ENCODE assay signal across 14 cellular contexts in genomic region chr12:97276198-97276580, GRCh38.
A peak's percentile ranks its signal among the peaks of the same experiment; 100 is the strongest.
DNase-seq lines count a peak whose midpoint lies in the region; ATAC-seq and TF ChIP-seq lines count a peak whose summit lies in the region.
"Had no signal": no experiment of that assay in that cellular context is flagged by ENCODE, and none has a peak within 500 bp of the region (broad histone marks: within the 10 kb centered on the region; RNA-seq: fewer than 3 reads in every experiment).

No MANE protein-coding gene starts in this region.

- POLR2A ChIA-PET in Caco-2 (lab: Charles Lee): no interaction called here

- H3K36me3 ChIP-seq in mammary epithelial cell (ENCODE audit: insufficient read depth, low read length): no peaks in the 10 kb centered on the region
- no peaks in the 10 kb centered on the region for H3K36me3 ChIP-seq in Caco-2 (ENCODE audit: control insufficient read depth, insufficient read depth, low read length)
- H3K36me3 ChIP-seq: uterus had no signal

- no peak overlapping the region for H3K4me2 ChIP-seq in mammary epithelial cell (ENCODE audit: insufficient read depth, low read depth, low read length)
- H3K4me2 ChIP-seq: PC-9 had no signal

- H3K27ac ChIP-seq in mammary epithelial cell (ENCODE audit: insufficient read depth, low read depth, low read length): no peak overlapping the region
- H3K27ac ChIP-seq: PC-9, uterus had no signal

- DNase-seq in Ammon's horn (ENCODE audit: low spot score) (peak; percentile 53), NCI-H146 (lab: John Stamatoyannopoulos, UW) (peak; percentile 87), mammary epithelial cell (no peak), mesothelial cell of epicardium (ENCODE audit: low spot score in 2 of 2, unreplicated experiment in 2 of 2) (no peak), HK-2 (ENCODE audit: unreplicated experiment) (no peak), activated gamma-delta T cell (lab: John Stamatoyannopoulos, UW) (no peak), Caco-2 (no peak)
- no peak for DNase-seq in natural killer cell treated with Interleukin-12 subunit alpha and Interleukin-12 subunit beta and Interleukin-15 and Interleukin-18, amount 100 ng/mL, for 72 hours (ENCODE audit: low spot score)
- DNase-seq: activated T-cell treated with anti-CD3 and anti-CD28 coated beads, Interleukin-2, amount 50 U/mL, for 24 hours; cortex of kidney; NCI-H1694 treated with DMSO at 0.1 percent for 48 hours; PC-9; T-cell; uterus had no signal

- dilution Hi-C loops in mammary epithelial cell (cut with HindIII; ENCODE audit: low sequenced_read_pairs): no loop called here

- intact Hi-C loops in mammary epithelial cell (cut with micrococcal nuclease) (no loop called here), Caco-2 (cut with micrococcal nuclease; ENCODE audit: unreplicated experiment) (no loop called here)

- H3K9me3 ChIP-seq in mammary epithelial cell (replicated peaks; ENCODE audit: insufficient read depth, low read length) (no peaks in the 10 kb centered on the region), Caco-2 (no peaks in the 10 kb centered on the region)
- H3K9me3 ChIP-seq: uterus had no signal

- H3K79me2 ChIP-seq in mammary epithelial cell (ENCODE audit: insufficient read depth, low read length): no peaks in the 10 kb centered on the region

- H3K27me3 Mint-ChIP-seq in mesothelial cell of epicardium (ENCODE audit: low read depth) (no peaks in the 10 kb centered on the region), Caco-2 (ENCODE audit: insufficient read depth, unreplicated experiment) (no peaks in the 10 kb centered on the region)
- peaks cover 15 to 27% of the 10 kb centered on the region in 2 donors for H3K27me3 Mint-ChIP-seq in natural killer cell treated with Interleukin-12 subunit alpha and Interleukin-12 subunit beta and Interleukin-15 and Interleukin-18, amount 100 ng/mL, for 72 hours

- no peak for ATAC-seq in natural killer cell treated with Interleukin-12 subunit alpha and Interleukin-12 subunit beta and Interleukin-15 and Interleukin-18, amount 100 ng/mL, for 72 hours
- ATAC-seq: T-cell had no signal

- H3K9ac ChIP-seq in mammary epithelial cell (ENCODE audit: insufficient read depth, low read length): no peak overlapping the region

- H3K27me3 ChIP-seq in mammary epithelial cell (ENCODE audit: insufficient read depth, low read length): no peaks in the 10 kb centered on the region
- H3K27me3 ChIP-seq in Caco-2 (replicated peaks; ENCODE audit: control insufficient read depth, insufficient read depth, low read length): no peaks in the 10 kb centered on the region
- H3K27me3 ChIP-seq: uterus had no signal

- CTCF ChIA-PET in mammary epithelial cell (lab: Charles Lee; ENCODE audit: low non-redundant PET): no interaction called here
- CTCF ChIA-PET in Caco-2 (lab: Charles Lee): no interaction called here

- peak overlapping the region; percentile 72 for H3K27ac Mint-ChIP-seq in mesothelial cell of epicardium
- no peak overlapping the region for H3K27ac Mint-ChIP-seq in natural killer cell treated with Interleukin-12 subunit alpha and Interleukin-12 subunit beta and Interleukin-15 and Interleukin-18, amount 100 ng/mL, for 72 hours
- no peak overlapping the region for H3K27ac Mint-ChIP-seq in Caco-2 (ENCODE audit: unreplicated experiment)
- H3K27ac Mint-ChIP-seq: activated T-cell treated with anti-CD3 and anti-CD28 coated beads, Interleukin-2, amount 50 U/mL, for 24 hours; T-cell had no signal

- H3K36me3 Mint-ChIP-seq in mesothelial cell of epicardium: peaks cover 2% of the 10 kb centered on the region
- no peaks in the 10 kb centered on the region for H3K36me3 Mint-ChIP-seq in natural killer cell treated with Interleukin-12 subunit alpha and Interleukin-12 subunit beta and Interleukin-15 and Interleukin-18, amount 100 ng/mL, for 72 hours
- H3K36me3 Mint-ChIP-seq in Caco-2 (ENCODE audit: insufficient read depth, unreplicated experiment): no peaks in the 10 kb centered on the region
- H3K36me3 Mint-ChIP-seq: T-cell had no signal

- H3K9me3 Mint-ChIP-seq in mesothelial cell of epicardium (peaks cover 8% of the 10 kb centered on the region), Caco-2 (ENCODE audit: unreplicated experiment) (no peaks in the 10 kb centered on the region)
- no peaks in the 10 kb centered on the region for H3K9me3 Mint-ChIP-seq in natural killer cell treated with Interleukin-12 subunit alpha and Interleukin-12 subunit beta and Interleukin-15 and Interleukin-18, amount 100 ng/mL, for 72 hours

- H2AFZ ChIP-seq in mammary epithelial cell (ENCODE audit: low read depth, low read length): peak overlapping the region; percentile 13
- H2AFZ ChIP-seq: PC-9 had no signal

- H3K4me1 Mint-ChIP-seq in mesothelial cell of epicardium (peaks cover 30% of the 10 kb centered on the region), Caco-2 (ENCODE audit: low read depth, unreplicated experiment) (no peaks in the 10 kb centered on the region)
- H3K4me1 Mint-ChIP-seq in natural killer cell treated with Interleukin-12 subunit alpha and Interleukin-12 subunit beta and Interleukin-15 and Interleukin-18, amount 100 ng/mL, for 72 hours (ENCODE audit: low read depth in 2 of 2): no peaks in the 10 kb centered on the region
- H3K4me1 Mint-ChIP-seq: T-cell had no signal

- in situ Hi-C loops in mammary epithelial cell (cut with MboI; ENCODE audit: low sequenced_read_pairs in 2 of 2): no loop called here

- no peaks in the 10 kb centered on the region for H4K20me1 ChIP-seq in mammary epithelial cell (ENCODE audit: insufficient read depth, low read length)

- H3K4me3 Mint-ChIP-seq in mesothelial cell of epicardium (no peak overlapping the region), Caco-2 (ENCODE audit: unreplicated experiment) (no peak overlapping the region)
- H3K4me3 Mint-ChIP-seq in natural killer cell treated with Interleukin-12 subunit alpha and Interleukin-12 subunit beta and Interleukin-15 and Interleukin-18, amount 100 ng/mL, for 72 hours: no peak overlapping the region
- H3K4me3 Mint-ChIP-seq: activated T-cell treated with anti-CD3 and anti-CD28 coated beads, Interleukin-2, amount 50 U/mL, for 24 hours; T-cell had no signal

- no peak overlapping the region for H3K4me3 ChIP-seq in mammary epithelial cell (replicated peaks in 1 of 3; ENCODE audit: insufficient read depth in 1 of 3, low read depth in 2 of 3, low read length in 3 of 3)
- H3K4me3 ChIP-seq in Caco-2 (ENCODE audit: low read depth, low read length): no peak overlapping the region
- H3K4me3 ChIP-seq: PC-9, uterus had no signal

- no TSS peak for BruUV-seq in mammary epithelial cell (replicated peaks; lab: Mats Ljungman, UMichigan)
- BruUV-seq in Caco-2 (replicated peaks; lab: Mats Ljungman, UMichigan): no TSS peak

- 21% methylated on average over 7 of the region's 8 CpGs for WGBS in mammary epithelial cell (ENCODE audit: low coverage, missing lambda C conversion rate)

- TF ChIP-seq CTCF in mammary epithelial cell (conservative IDR thresholded peaks at IDR 0.05 in 1 of 2, IDR thresholded peaks at IDR 0.05 in 1 of 2; ENCODE audit: extremely low read depth in 1 of 2, insufficient read depth in 1 of 2, low read depth in 1 of 2, low read length in 2 of 2): no peak
- no peak for TF ChIP-seq CTCF in mesothelial cell of epicardium (IDR thresholded peaks at IDR 0.05; ENCODE audit: unreplicated experiment)
- no peak for TF ChIP-seq CTCF in Caco-2 (IDR thresholded peaks at IDR 0.05; ENCODE audit: insufficient read depth in 1 of 2, low read depth in 1 of 2, low read length in 1 of 2, severe bottlenecking in 1 of 2, unreplicated experiment in 1 of 2)

- no peaks in the 10 kb centered on the region for H3K4me1 ChIP-seq in mammary epithelial cell (ENCODE audit: insufficient read depth, low read length)
- H3K4me1 ChIP-seq in Caco-2: no peaks in the 10 kb centered on the region
- H3K4me1 ChIP-seq: uterus had no signal

Comparison
In these comparisons a context has a peak if more than half of its experiments do, and no peak if none do; other contexts are left out.
1. DNase-seq: peak in Ammon's horn (single experiment) and NCI-H146 (single experiment); none in mammary epithelial cell (single experiment), mesothelial cell of epicardium (0 of 2), HK-2 (single experiment), activated gamma-delta T cell (single experiment), natural killer cell treated with Interleukin-12 subunit alpha and Interleukin-12 subunit beta and Interleukin-15 and Interleukin-18, amount 100 ng/mL, for 72 hours (single experiment) and Caco-2 (0 of 2).